ENCODE assay signal across 8 cellular contexts in the genomic region with DNA sequence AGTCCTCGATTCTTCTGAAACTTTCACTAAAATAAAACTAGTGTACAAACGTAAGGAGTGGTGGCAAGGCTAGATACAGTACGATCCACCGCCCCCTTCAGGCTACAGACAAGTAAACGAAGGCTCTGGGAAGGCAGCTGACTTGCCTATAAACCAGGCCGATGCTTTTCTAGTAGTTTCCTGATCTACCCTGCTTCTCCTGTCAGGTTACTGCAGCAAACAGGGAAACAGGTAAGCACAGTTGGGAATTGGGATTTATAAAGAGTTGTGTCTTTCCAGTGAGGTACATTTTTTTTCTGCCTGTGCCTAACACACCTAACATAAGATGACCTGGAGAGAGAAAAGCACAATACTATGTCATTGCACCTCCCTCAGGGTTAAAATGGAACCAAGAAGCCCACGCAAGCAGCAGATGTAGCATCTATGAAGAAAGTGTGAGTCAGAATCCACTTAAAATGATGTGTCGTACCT.
DNase-seq lines count a peak whose midpoint lies in the region; ATAC-seq and TF ChIP-seq lines count a peak whose summit lies in the region.

No MANE protein-coding gene starts in this region.

- no peaks in the 10 kb centered on the region; the same call in 1 of the 2 replicates for H3K27me3 ChIP-seq in GM06990 (replicated peaks; ENCODE audit: control insufficient read depth, insufficient read depth, low read length)

- no peak for ATAC-seq in HG02981 (IDR thresholded peaks at IDR 0.05; ENCODE audit: unreplicated experiment)

- peak overlapping the region; percentile 68 for H3K4me3 Mint-ChIP-seq in activated T-cell treated with anti-CD3 and anti-CD28 coated beads, Interleukin-2, amount 50 U/mL, for 24 hours

- H3K36me3 Mint-ChIP-seq in activated T-cell treated with anti-CD3 and anti-CD28 coated beads, Interleukin-2, amount 50 U/mL, for 24 hours (ENCODE audit: low read depth): peaks cover 21% of the 10 kb centered on the region

- H3K36me3 ChIP-seq in GM06990 (ENCODE audit: control insufficient read depth, insufficient read depth, low read length): no peaks in the 10 kb centered on the region

- H3K27ac Mint-ChIP-seq in activated T-cell treated with anti-CD3 and anti-CD28 coated beads, Interleukin-2, amount 50 U/mL, for 24 hours: peak overlapping the region; percentile 92

- H3K4me1 Mint-ChIP-seq in activated T-cell treated with anti-CD3 and anti-CD28 coated beads, Interleukin-2, amount 50 U/mL, for 24 hours (ENCODE audit: low read depth): peaks cover 67% of the 10 kb centered on the region

- TF ChIP-seq CTCF in GM06990 (IDR thresholded peaks at IDR 0.05; ENCODE audit: insufficient read depth, low read length, poor library complexity, severe bottlenecking): peak; percentile 51
- peak; percentile 50 for TF ChIP-seq CTCF in foreskin fibroblast (IDR thresholded peaks at IDR 0.05; ENCODE audit: low read depth, low read length)

- no peaks in the 10 kb centered on the region for H3K27me3 Mint-ChIP-seq in activated T-cell treated with anti-CD3 and anti-CD28 coated beads, Interleukin-2, amount 50 U/mL, for 24 hours

- H3K4me3 ChIP-seq in GM06990 (replicated peaks; ENCODE audit: low read depth, low read length): no peak overlapping the region
- H3K4me3 ChIP-seq in foreskin fibroblast (ENCODE audit: low read depth in 1 of 2, low read length in 2 of 2): no peak overlapping the region

- DNase-seq in GM06990 (ENCODE audit: extremely low read depth, insufficient read length): no peak
- DNase-seq in LHCN-M2 (ENCODE audit: low read depth): peak; percentile 37
- no peak for DNase-seq in activated T-cell treated with anti-CD3 and anti-CD28 coated beads, Interleukin-2, amount 50 U/mL, for 24 hours
- peak; percentile 31 to 76 for DNase-seq in foreskin fibroblast
- DNase-seq in stimulated activated CD4-positive, alpha-beta T cell treated with anti-CD3 and anti-CD28 coated beads, Interleukin-2, amount 100 ng/mL, for 4 hours (ENCODE audit: low read depth): peak; percentile 58
- DNase-seq in COLO829 (ENCODE audit: low spot score): no peak
- DNase-seq in NCI-H187 (lab: John Stamatoyannopoulos, UW): no peak

- peaks cover 7% of the 10 kb centered on the region for H3K9me3 Mint-ChIP-seq in activated T-cell treated with anti-CD3 and anti-CD28 coated beads, Interleukin-2, amount 50 U/mL, for 24 hours

Comparison
In these comparisons a context has a peak if more than half of its experiments do, and no peak if none do; other contexts are left out.
1. DNase-seq: peak in LHCN-M2 (single experiment), foreskin fibroblast (2 of 2) and stimulated activated CD4-positive, alpha-beta T cell treated with anti-CD3 and anti-CD28 coated beads, Interleukin-2, amount 100 ng/mL, for 4 hours (single experiment); none in GM06990 (single experiment), activated T-cell treated with anti-CD3 and anti-CD28 coated beads, Interleukin-2, amount 50 U/mL, for 24 hours (single experiment), COLO829 (single experiment) and NCI-H187 (0 of 2).